Comparison of ENCODE assay signal across 14 cellular contexts in genomic region chr10:61643316-61643751, GRCh38. TPM values are rescaled to one million over a fixed set of nuclear protein-coding genes. Genes with fewer than 3 reads are reported as not detected.
DNase-seq lines count a peak whose midpoint lies in the region; ATAC-seq, FAIRE-seq and TF ChIP-seq lines count a peak whose summit lies in the region.
"Had no signal": no experiment of that assay in that cellular context is flagged by ENCODE, and none has a peak within 500 bp of the region (broad histone marks: within the 10 kb centered on the region; RNA-seq: fewer than 3 reads in every experiment).

No MANE protein-coding gene starts in this region.

- H3K27ac Mint-ChIP-seq in astrocyte (ENCODE audit: unreplicated experiment) (no peak overlapping the region), progenitor cell of endocrine pancreas (no peak overlapping the region)
- H3K27ac Mint-ChIP-seq: activated naive CD8-positive, alpha-beta T cell treated with anti-CD3 and anti-CD28 coated beads, Interleukin-2, amount 50 U/mL, for 24 hours; endodermal cell; IgD-negative memory B cell; T-cell had no signal

- H3K9ac ChIP-seq in astrocyte (ENCODE audit: low read length), result peak overlapping the region; percentile 43
- no peak overlapping the region for H3K9ac ChIP-seq in keratinocyte (ENCODE audit: control insufficient read depth, extremely low read depth, insufficient read depth, low read length)

- no peaks in the 10 kb centered on the region for H3K36me3 Mint-ChIP-seq in astrocyte (ENCODE audit: low read depth, unreplicated experiment)
- no peaks in the 10 kb centered on the region for H3K36me3 Mint-ChIP-seq in progenitor cell of endocrine pancreas (ENCODE audit: insufficient read depth)
- H3K36me3 Mint-ChIP-seq: IgD-negative memory B cell, T-cell had no signal

- FAIRE-seq in astrocyte (lab: Jason Lieb, UNC) (peak; percentile 68), keratinocyte (lab: Jason Lieb, UNC) (peak; percentile 57)
- FAIRE-seq: pancreas had no signal

- H3K4me3 Mint-ChIP-seq in astrocyte (ENCODE audit: unreplicated experiment) (no peak overlapping the region), progenitor cell of endocrine pancreas (ENCODE audit: low read depth) (no peak overlapping the region)
- H3K4me3 Mint-ChIP-seq: activated naive CD8-positive, alpha-beta T cell treated with anti-CD3 and anti-CD28 coated beads, Interleukin-2, amount 50 U/mL, for 24 hours; endodermal cell; IgD-negative memory B cell; T-cell had no signal

- H3K4me3 ChIP-seq in astrocyte (ENCODE audit: insufficient read depth, low read depth, low read length) (peak overlapping the region; percentile 13), keratinocyte (ENCODE audit: control insufficient read depth in 2 of 3, extremely low read depth in 1 of 3, insufficient read depth in 2 of 3, low read depth in 1 of 3, low read length in 3 of 3) (no peak overlapping the region)
- H3K4me3 ChIP-seq: pancreas had no signal

- no peaks in the 10 kb centered on the region for H3K27me3 ChIP-seq in astrocyte (ENCODE audit: insufficient read depth, low read length)
- H3K27me3 ChIP-seq in keratinocyte (ENCODE audit: control insufficient read depth, extremely low read depth, insufficient read depth, low read length), result no peaks in the 10 kb centered on the region
- H3K27me3 ChIP-seq: pancreas had no signal

- no peaks in the 10 kb centered on the region for H3K36me3 ChIP-seq in astrocyte (ENCODE audit: insufficient read depth, low read length)
- H3K36me3 ChIP-seq in keratinocyte (ENCODE audit: control insufficient read depth in 2 of 2, extremely low read depth in 1 of 2, insufficient read depth in 2 of 2, low read length in 2 of 2), result no peaks in the 10 kb centered on the region
- H3K36me3 ChIP-seq: pancreas had no signal

- H3K27me3 Mint-ChIP-seq in astrocyte (ENCODE audit: low read depth, unreplicated experiment), result no peaks in the 10 kb centered on the region
- no peaks in the 10 kb centered on the region for H3K27me3 Mint-ChIP-seq in progenitor cell of endocrine pancreas
- H3K27me3 Mint-ChIP-seq: IgD-negative memory B cell had no signal

- H2AFZ ChIP-seq in astrocyte (ENCODE audit: low read depth, low read length) (no peak overlapping the region), keratinocyte (ENCODE audit: control insufficient read depth, low read length) (no peak overlapping the region)

- H4K20me1 ChIP-seq in astrocyte (ENCODE audit: insufficient read depth, low read length), result no peaks in the 10 kb centered on the region
- no peaks in the 10 kb centered on the region for H4K20me1 ChIP-seq in keratinocyte (ENCODE audit: control insufficient read depth, extremely low read depth, insufficient read depth, low read length)

- TF ChIP-seq CTCF in astrocyte (IDR thresholded peaks at IDR 0.05; ENCODE audit: insufficient read depth, low read depth, low read length), result no peak
- TF ChIP-seq CTCF in keratinocyte (optimal IDR thresholded peaks at IDR 0.05 in 1 of 3, IDR thresholded peaks at IDR 0.05 in 1 of 3, conservative IDR thresholded peaks at IDR 0.05 in 1 of 3; ENCODE audit: extremely low read depth in 1 of 3, insufficient read depth in 2 of 3, low read length in 3 of 3), result no peak
- TF ChIP-seq CTCF in progenitor cell of endocrine pancreas (IDR thresholded peaks at IDR 0.05; ENCODE audit: unreplicated experiment), result no peak

- ATAC-seq in HG03378 (IDR thresholded peaks at IDR 0.05; ENCODE audit: unreplicated experiment) (no peak), HG02623 (IDR thresholded peaks at IDR 0.05; ENCODE audit: unreplicated experiment) (no peak)
- ATAC-seq: activated naive CD8-positive, alpha-beta T cell treated with anti-CD3 and anti-CD28 coated beads, Interleukin-2, amount 50 U/mL, for 24 hours; T-cell had no signal

- H3K79me2 ChIP-seq in astrocyte (ENCODE audit: insufficient read depth, low read length), result no peaks in the 10 kb centered on the region
- no peaks in the 10 kb centered on the region for H3K79me2 ChIP-seq in keratinocyte (ENCODE audit: control insufficient read depth, insufficient read depth, low read length)

- H3K9me3 Mint-ChIP-seq in astrocyte (ENCODE audit: unreplicated experiment) (peaks cover 2% of the 10 kb centered on the region), progenitor cell of endocrine pancreas (ENCODE audit: low read depth) (no peaks in the 10 kb centered on the region)
- H3K9me3 Mint-ChIP-seq: activated naive CD8-positive, alpha-beta T cell treated with anti-CD3 and anti-CD28 coated beads, Interleukin-2, amount 50 U/mL, for 24 hours; endodermal cell; IgD-negative memory B cell; T-cell had no signal

- H3K4me2 ChIP-seq in astrocyte (ENCODE audit: low read length), result peak overlapping the region; percentile 71
- no peak overlapping the region for H3K4me2 ChIP-seq in keratinocyte (ENCODE audit: control insufficient read depth, extremely low read depth, insufficient read depth, low read depth, low read length)

- H3K27ac ChIP-seq in astrocyte (ENCODE audit: low read depth, low read length), result peak overlapping the region; percentile 76
- no peak overlapping the region for H3K27ac ChIP-seq in keratinocyte (ENCODE audit: control insufficient read depth, insufficient read depth, low read length)
- H3K27ac ChIP-seq: pancreas had no signal

- H3K4me1 Mint-ChIP-seq in astrocyte (ENCODE audit: low read depth, unreplicated experiment) (peaks cover 7% of the 10 kb centered on the region), progenitor cell of endocrine pancreas (ENCODE audit: low read depth) (peaks cover 15% of the 10 kb centered on the region)
- H3K4me1 Mint-ChIP-seq: activated naive CD8-positive, alpha-beta T cell treated with anti-CD3 and anti-CD28 coated beads, Interleukin-2, amount 50 U/mL, for 24 hours; IgD-negative memory B cell; T-cell had no signal

- dilution Hi-C loops in keratinocyte (cut with MboI; ENCODE audit: extremely low pct_ligation_motif_present, low sequenced_read_pairs), result no loop called here

- H3K9me1 ChIP-seq in keratinocyte (ENCODE audit: control insufficient read depth, extremely low read depth, insufficient read depth, low read length), result no peaks in the 10 kb centered on the region

- H3K4me1 ChIP-seq in astrocyte (ENCODE audit: insufficient read depth, low read length) (peaks cover 13% of the 10 kb centered on the region), keratinocyte (ENCODE audit: control insufficient read depth, extremely low read depth, insufficient read depth, low read length) (peaks cover 7% of the 10 kb centered on the region)

- H3K9me3 ChIP-seq in astrocyte (ENCODE audit: insufficient read depth, low read depth, low read length) (no peaks in the 10 kb centered on the region), keratinocyte (ENCODE audit: control insufficient read depth, low read depth, low read length) (no peaks in the 10 kb centered on the region)
- H3K9me3 ChIP-seq: pancreas had no signal

- DNase-seq in ELR (ENCODE audit: low read depth), result peak; percentile 37
- peak; percentile 56 for DNase-seq in M059J (ENCODE audit: low read depth)
- DNase-seq in astrocyte (ENCODE audit: low read depth), result peak; percentile 93
- no peak for DNase-seq in keratinocyte (ENCODE audit: low read depth, low spot score)
- no peak for DNase-seq in progenitor cell of endocrine pancreas (ENCODE audit: low spot score, unreplicated experiment)
- no peak for DNase-seq in stimulated activated CD4-positive, alpha-beta T cell treated with anti-CD3 and anti-CD28 coated beads, Interleukin-4, amount 100 ng/mL, for 4 hours
- DNase-seq: activated naive CD8-positive, alpha-beta T cell treated with anti-CD3 and anti-CD28 coated beads, Interleukin-2, amount 50 U/mL, for 24 hours; endodermal cell; pancreas; T-cell had no signal

RNA-seq across cellular contexts. Expression of gene CABCOCO1, which starts 19.4 kb away (rescaled TPM):
- total RNA-seq in M059J (2014; rRNA removed; shearing (Covaris generic)), result 0.96 and 3.6 TPM in 2 replicates
- total RNA-seq in astrocyte (0.23 TPM in 1 of 2 replicates, not detected in the other), progenitor cell of endocrine pancreas (1.2 TPM in 1 of 2 replicates, not detected in the other)
- polyA plus RNA-seq in keratinocyte, result 0.17 to 0.40 TPM in 2 of 3 replicates, not detected in the other
- polyA plus RNA-seq in keratinocyte (2011; ENCODE audit: low read depth), result not detected
- polyA plus RNA-seq in keratinocyte (2011; cell fraction: cytosol; rRNA removed), result 0.21 TPM in 1 of 2 replicates, not detected in the other
- not detected in 2 replicates for polyA plus RNA-seq in keratinocyte (2011; cell fraction: nucleus; rRNA removed)
- polyA plus RNA-seq in keratinocyte (2012; ENCODE audit: low replicate concordance), result not detected in 2 replicates
- polyA minus RNA-seq in keratinocyte, result not detected in 3 replicates
- polyA minus RNA-seq in keratinocyte (2011; cell fraction: cytosol; rRNA and poly(A)+ RNA removed), result not detected
- not detected in 2 replicates for polyA minus RNA-seq in keratinocyte (2011; cell fraction: nucleus; rRNA and poly(A)+ RNA removed)
- total RNA-seq: activated CD8-positive, alpha-beta memory T cell treated with anti-CD3 and anti-CD28 coated beads for 36 hours; T-cell had no signal
- polyA plus RNA-seq: IgD-negative memory B cell had no signal

Comparison
In these comparisons a context has a peak if more than half of its experiments do, and no peak if none do; other contexts are left out.
1. DNase-seq: peak in ELR (single experiment), M059J (single experiment) and astrocyte (single experiment); none in keratinocyte (single experiment), progenitor cell of endocrine pancreas (single experiment) and stimulated activated CD4-positive, alpha-beta T cell treated with anti-CD3 and anti-CD28 coated beads, Interleukin-4, amount 100 ng/mL, for 4 hours (0 of 2).